In the genomic region with DNA sequence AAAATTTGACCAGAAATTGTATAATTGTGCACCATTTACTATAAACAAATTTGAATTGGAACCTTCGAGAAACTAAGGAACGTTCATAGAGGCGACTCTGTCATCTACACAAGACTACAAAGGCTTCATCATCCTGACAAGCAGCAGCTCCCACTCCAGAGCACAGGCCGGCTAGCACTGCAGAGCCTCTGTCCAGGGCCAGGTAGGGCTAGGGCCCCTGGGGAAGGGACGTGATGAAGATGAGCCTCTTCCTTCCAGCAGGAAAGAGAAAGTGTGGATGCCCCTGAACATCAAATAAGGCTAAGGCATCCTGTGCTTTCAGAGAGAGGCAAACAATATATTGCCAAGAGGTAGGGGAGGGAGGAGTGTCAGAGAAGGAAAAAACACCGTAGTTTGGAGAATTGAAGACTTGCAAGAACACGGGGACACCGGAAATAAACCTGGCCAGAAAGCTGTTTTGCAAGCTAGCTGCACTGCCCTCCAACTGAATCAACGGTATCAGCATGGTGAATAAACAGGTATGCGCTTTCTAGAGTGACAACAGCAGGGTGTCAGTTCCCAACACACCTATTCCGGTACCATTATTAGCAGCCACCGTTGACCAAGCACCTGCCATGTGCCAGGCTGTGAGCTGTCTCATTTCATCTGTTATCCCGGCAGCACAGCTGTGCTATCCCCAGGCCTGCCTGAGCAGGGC, we compare ENCODE assay signal across 8 cellular contexts. TPM values are rescaled to one million over a fixed set of nuclear protein-coding genes. Genes with fewer than 3 reads are reported as not detected.
A peak's percentile ranks its signal among the peaks of the same experiment; 100 is the strongest.
DNase-seq lines count a peak whose midpoint lies in the region; ATAC-seq and TF ChIP-seq lines count a peak whose summit lies in the region.

No MANE protein-coding gene starts in this region.

- ATAC-seq in Panc1 = no peak
- ATAC-seq in HG02981 (IDR thresholded peaks at IDR 0.05; ENCODE audit: unreplicated experiment) = no peak
- no peak for ATAC-seq in GM19324 (IDR thresholded peaks at IDR 0.05; ENCODE audit: low FRiP score, unreplicated experiment)

- BruUV-seq in Panc1 (replicated peaks; lab: Mats Ljungman, UMichigan) = no TSS peak

- DNase-seq in GM12865 (ENCODE audit: low read depth) (peak; percentile 18), Panc1 (ENCODE audit: low read depth, low spot score) (no peak), endothelial cell (ENCODE audit: low spot score) (no peak), SKM-1 treated with dmso at 0.1 percent for 144 hours (lab: John Stamatoyannopoulos, UW; ENCODE audit: unreplicated experiment) (no peak), iPS-NIHi11 (ENCODE audit: low spot score) (no peak)

- peaks cover 11% of the 10 kb centered on the region for H3K36me3 Mint-ChIP-seq in endothelial cell (ENCODE audit: low read depth, unreplicated experiment)

- POLR2A ChIA-PET in Panc1 (lab: Charles Lee) = interaction anchor here (1.1 kb wide), 1 partner anchor 576 kb away, joined by 3 read pairs; no protein-coding TSS in a partner anchor

- H3K27ac ChIP-seq in Panc1 (ENCODE audit: low read length) (peak overlapping the region; percentile 87), rectal smooth muscle tissue (ENCODE audit: low read depth, low read length) (peak overlapping the region; percentile 89)

- H3K4me1 ChIP-seq in Panc1 (ENCODE audit: control insufficient read depth, insufficient read depth, low read length) = peaks cover 24% of the 10 kb centered on the region
- H3K4me1 ChIP-seq in rectal smooth muscle tissue (ENCODE audit: control insufficient read depth, insufficient read depth, low read length) = peaks cover 22% of the 10 kb centered on the region

- H3K36me3 ChIP-seq in Panc1 (ENCODE audit: control insufficient read depth, insufficient read depth, low read length) (no peaks in the 10 kb centered on the region), rectal smooth muscle tissue (ENCODE audit: control insufficient read depth, insufficient read depth, low read length) (no peaks in the 10 kb centered on the region)

- intact Hi-C loops in Panc1 (cut with micrococcal nuclease; ENCODE audit: unreplicated experiment) = loop anchor here (10.0 kb wide), 1 partner anchor 104 kb away; no protein-coding TSS in a partner anchor

- H3K4me1 Mint-ChIP-seq in endothelial cell (ENCODE audit: unreplicated experiment) = peaks cover 39% of the 10 kb centered on the region

- H3K27me3 Mint-ChIP-seq in endothelial cell (ENCODE audit: unreplicated experiment) = peaks cover 3% of the 10 kb centered on the region

- H3K4me3 ChIP-seq in GM12865 (ENCODE audit: low read depth, low read length) (peak overlapping the region; percentile 62), Panc1 (ENCODE audit: low read depth in 2 of 2, low read length in 2 of 2) (no peak overlapping the region; a peak in 1 of 4 replicates), rectal smooth muscle tissue (ENCODE audit: low read length) (peak overlapping the region; percentile 61)

- CTCF ChIA-PET in Panc1 (lab: Charles Lee) = interaction anchor here (0.7 to 1.0 kb wide), 2 partner anchors 11 to 576 kb away, joined by 3 to 4 read pairs; no protein-coding TSS in a partner anchor

- in situ Hi-C loops in Panc1 (cut with HindIII; ENCODE audit: low pct_unique_long_range_greater_than_20kb, low sequenced_read_pairs) = no loop called here

- no peaks in the 10 kb centered on the region for H3K9me3 Mint-ChIP-seq in endothelial cell (ENCODE audit: unreplicated experiment)

- H3K9ac ChIP-seq in rectal smooth muscle tissue (ENCODE audit: low read length) = peak overlapping the region; percentile 18

- H3K27me3 ChIP-seq in Panc1 (ENCODE audit: control insufficient read depth, insufficient read depth, low read length) = no peaks in the 10 kb centered on the region
- no peaks in the 10 kb centered on the region for H3K27me3 ChIP-seq in rectal smooth muscle tissue (ENCODE audit: control insufficient read depth, insufficient read depth, low read length)

- no peaks in the 10 kb centered on the region for H3K9me3 ChIP-seq in Panc1 (ENCODE audit: control insufficient read depth, insufficient read depth, low read depth, low read length)

- H3K4me3 Mint-ChIP-seq in endothelial cell (ENCODE audit: unreplicated experiment) = peak overlapping the region; percentile 59

- H3K27ac Mint-ChIP-seq in endothelial cell (ENCODE audit: unreplicated experiment) = peak overlapping the region; percentile 64

- TF ChIP-seq CTCF in GM12865 (IDR thresholded peaks at IDR 0.05; ENCODE audit: insufficient read depth, low read depth, low read length, missing control alignments) (no peak), Panc1 (IDR thresholded peaks at IDR 0.05) (no peak), endothelial cell (IDR thresholded peaks at IDR 0.05; ENCODE audit: unreplicated experiment) (no peak)

RNA-seq across cellular contexts. Expression of a gene that starts 12.4 kb away (rescaled TPM):
- total RNA-seq in Panc1 (2021; ENCODE audit: unreplicated experiment) = 26.0 TPM
- 29.7 TPM for polyA plus RNA-seq in Panc1 (2012; ENCODE audit: insufficient read length)
- 25.0 TPM for total RNA-seq in endothelial cell (ENCODE audit: unreplicated experiment)

Comparison
In these comparisons a context has a peak if more than half of its experiments do, and no peak if none do; other contexts are left out.
1. H3K4me3 ChIP-seq: peak in GM12865 (single experiment) and rectal smooth muscle tissue (single experiment); none in Panc1 (0 of 2).